In genomic region chr9:15423328-15423985, GRCh38 we compare ENCODE assay signal across 8 cellular contexts. TPM values are rescaled to one million over a fixed set of nuclear protein-coding genes. Genes with fewer than 3 reads are reported as not detected.
A peak's percentile ranks its signal among the peaks of the same experiment; 100 is the strongest.
DNase-seq lines count a peak whose midpoint lies in the region; ATAC-seq and TF ChIP-seq lines count a peak whose summit lies in the region.

No MANE protein-coding gene starts in this region.

- H3K4me2 ChIP-seq in KMS-11 = peak overlapping the region; percentile 88

- H3K27ac ChIP-seq in KMS-11 = peak overlapping the region; percentile 50
- no peak overlapping the region for H3K27ac ChIP-seq in iPS-18a (ENCODE audit: low read length)

- no peak for ATAC-seq in activated CD4-positive, CD25-positive, alpha-beta regulatory T cell treated with anti-CD3 and anti-CD28 coated beads, Interleukin-2, amount 50 U/mL, for 24 hours
- ATAC-seq in GM21423 (IDR thresholded peaks at IDR 0.05; ENCODE audit: unreplicated experiment) = no peak

- H3K9ac ChIP-seq in KMS-11 (peak overlapping the region; percentile 59), iPS-18a (ENCODE audit: low read length) (peak overlapping the region; percentile 79)

- H3K9me3 Mint-ChIP-seq in activated T-helper 2 cell treated with anti-CD3 and anti-CD28 coated beads, Interferon-gamma antibody, Interleukin-2, Interleukin-4, amounts not matched to agents 10 μg/mL and 5 μg/mL and 100 μg/mL, durations not matched to agents 14 hours and 24 hours and 36 hours = no peaks in the 10 kb centered on the region

- peak overlapping the region; percentile 74 for H2AFZ ChIP-seq in KMS-11 (ENCODE audit: low read depth)

- peaks cover 40% of the 10 kb centered on the region for H3K4me1 Mint-ChIP-seq in activated T-helper 2 cell treated with anti-CD3 and anti-CD28 coated beads, Interferon-gamma antibody, Interleukin-2, Interleukin-4, amounts not matched to agents 10 μg/mL and 5 μg/mL and 100 μg/mL, durations not matched to agents 14 hours and 24 hours and 36 hours (ENCODE audit: low read depth)

- H3K4me1 ChIP-seq in KMS-11 (ENCODE audit: low read depth, poor library complexity, severe bottlenecking) = peaks cover 38% of the 10 kb centered on the region
- H3K4me1 ChIP-seq in iPS-18a (ENCODE audit: control insufficient read depth, low read depth, low read length) = peaks cover 7% of the 10 kb centered on the region

- H3K4me3 Mint-ChIP-seq in activated T-helper 2 cell treated with anti-CD3 and anti-CD28 coated beads, Interferon-gamma antibody, Interleukin-2, Interleukin-4, amounts not matched to agents 10 μg/mL and 5 μg/mL and 100 μg/mL, durations not matched to agents 14 hours and 24 hours and 36 hours (ENCODE audit: low read depth) = peak overlapping the region; percentile 95

- H4K20me1 ChIP-seq in KMS-11 (ENCODE audit: insufficient read depth) = no peaks in the 10 kb centered on the region

- intact Hi-C loops in activated T-helper 2 cell treated with anti-CD3 and anti-CD28 coated beads, Interferon-gamma antibody, Interleukin-2, Interleukin-4, amounts not matched to agents 10 μg/mL and 5 μg/mL and 100 μg/mL, durations not matched to agents 14 hours and 24 hours and 36 hours (cut with micrococcal nuclease) = loop anchor here (1.0 to 5.0 kb wide), 5 partner anchors 66 to 184 kb away; partner anchors contain the start of gene CCDC171

- no peak for TF ChIP-seq CTCF in KMS-11 (conservative IDR thresholded peaks at IDR 0.05; ENCODE audit: low read depth, low read length)

- peaks cover 4% of the 10 kb centered on the region for H3K27me3 Mint-ChIP-seq in activated T-helper 2 cell treated with anti-CD3 and anti-CD28 coated beads, Interferon-gamma antibody, Interleukin-2, Interleukin-4, amounts not matched to agents 10 μg/mL and 5 μg/mL and 100 μg/mL, durations not matched to agents 14 hours and 24 hours and 36 hours (ENCODE audit: low read depth)

- peak overlapping the region; percentile 79 for H3K27ac Mint-ChIP-seq in activated T-helper 2 cell treated with anti-CD3 and anti-CD28 coated beads, Interferon-gamma antibody, Interleukin-2, Interleukin-4, amounts not matched to agents 10 μg/mL and 5 μg/mL and 100 μg/mL, durations not matched to agents 14 hours and 24 hours and 36 hours

- H3K4me3 ChIP-seq in KMS-11 (IDR thresholded peaks at IDR 0.05; ENCODE audit: insufficient read depth, low read depth, low read length) (no peak overlapping the region), iPS-18a (ENCODE audit: low read length) (peak overlapping the region; percentile 100)

- 0 out of 2 replicates have a peak, but pooled peaks cover 15% of the 10 kb centered on the region for H3K36me3 ChIP-seq in KMS-11 (ENCODE audit: insufficient read depth)
- peaks cover 23% of the 10 kb centered on the region for H3K36me3 ChIP-seq in iPS-18a (ENCODE audit: control insufficient read depth, low read depth, low read length)

- H3K79me2 ChIP-seq in KMS-11 (ENCODE audit: insufficient read depth, low read depth) = peaks cover 44% of the 10 kb centered on the region; the same call in 1 of the 2 replicates

- H3K36me3 Mint-ChIP-seq in activated T-helper 2 cell treated with anti-CD3 and anti-CD28 coated beads, Interferon-gamma antibody, Interleukin-2, Interleukin-4, amounts not matched to agents 10 μg/mL and 5 μg/mL and 100 μg/mL, durations not matched to agents 14 hours and 24 hours and 36 hours (ENCODE audit: low read depth) = peaks cover 38% of the 10 kb centered on the region

- H3K27me3 ChIP-seq in KMS-11 (ENCODE audit: insufficient read depth, low read depth) = no peaks in the 10 kb centered on the region
- H3K27me3 ChIP-seq in iPS-18a (ENCODE audit: control insufficient read depth, insufficient read depth, low read length) = no peaks in the 10 kb centered on the region

- H3K9me3 ChIP-seq in iPS-18a (ENCODE audit: control insufficient read depth, low read depth, low read length) = no peaks in the 10 kb centered on the region

- peak; percentile 24 for DNase-seq in EL
- DNase-seq in activated T-helper 2 cell treated with anti-CD3 and anti-CD28 coated beads, Interferon-gamma antibody, Interleukin-2, Interleukin-4, amounts not matched to agents 10 μg/mL and 5 μg/mL and 100 μg/mL, durations not matched to agents 14 hours and 24 hours and 36 hours (ENCODE audit: low spot score) = no peak
- DNase-seq in smooth muscle cell of the brain vasculature (ENCODE audit: low read depth, low spot score) = peak; percentile 31
- no peak for DNase-seq in activated effector memory CD4-positive, alpha-beta T cell treated with Interleukin-2 at 50 U/mL for 16 hours

RNA-seq across cellular contexts. Expression of gene SNAPC3, which starts 0.8 kb away (rescaled TPM):
- total RNA-seq in activated T-helper 2 cell treated with anti-CD3 and anti-CD28 coated beads, Interferon-gamma antibody, Interleukin-2, Interleukin-4, amounts not matched to agents 10 μg/mL and 5 μg/mL and 100 μg/mL, durations not matched to agents 14 hours and 24 hours and 36 hours = 34.0 and 34.7 TPM in 2 replicates

Comparison
In these comparisons a context has a peak if more than half of its experiments do, and no peak if none do; other contexts are left out.
1. DNase-seq: peak in EL (single experiment) and smooth muscle cell of the brain vasculature (single experiment); none in activated T-helper 2 cell treated with anti-CD3 and anti-CD28 coated beads, Interferon-gamma antibody, Interleukin-2, Interleukin-4, amounts not matched to agents 10 μg/mL and 5 μg/mL and 100 μg/mL, durations not matched to agents 14 hours and 24 hours and 36 hours (single experiment) and activated effector memory CD4-positive, alpha-beta T cell treated with Interleukin-2 at 50 U/mL for 16 hours (single experiment).